ENCODE assay signal across 36 cellular contexts in the genomic region with DNA sequence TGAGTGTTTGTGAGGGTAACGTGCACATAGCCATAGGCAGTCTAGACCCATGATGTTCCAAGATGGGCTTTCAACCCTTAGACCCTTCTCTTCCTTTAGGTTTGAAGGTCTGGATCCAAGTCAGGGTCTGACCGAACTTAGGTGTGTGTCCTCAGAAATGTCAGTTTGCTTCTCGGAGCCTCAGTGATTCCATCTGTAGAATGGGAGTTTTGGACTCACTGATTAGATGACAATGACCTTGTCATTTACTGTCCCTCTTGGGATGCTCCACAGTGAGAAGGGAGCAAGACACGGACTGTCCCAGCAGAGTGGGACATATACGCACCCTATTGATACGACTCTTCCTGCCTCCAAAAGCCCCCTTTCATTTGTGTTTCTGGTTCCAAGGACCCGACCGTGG. TPM values are rescaled to one million over a fixed set of nuclear protein-coding genes. Genes with fewer than 3 reads are reported as not detected.
"Had no signal": no experiment of that assay in that cellular context is flagged by ENCODE, and none has a peak within 500 bp of the region (broad histone marks: within the 10 kb centered on the region; RNA-seq: fewer than 3 reads in every experiment).

No MANE protein-coding gene starts in this region.

- H3K9me3 Mint-ChIP-seq: activated CD4-positive, alpha-beta T cell treated with anti-CD3 and anti-CD28 coated beads, Interleukin-2, amount 10 ng/mL, durations not matched to agents 7 days and 5 days; activated naive CD4-positive, alpha-beta T cell treated with anti-CD3 and anti-CD28 coated beads, Interleukin-2, amount 10 ng/mL, durations not matched to agents 7 days and 5 days; activated T-helper 2 cell treated with anti-CD3 and anti-CD28 coated beads, Interferon-gamma antibody, Interleukin-2, Interleukin-4, amounts not matched to agents 10 μg/mL and 5 μg/mL and 100 μg/mL, durations not matched to agents 14 hours and 24 hours and 36 hours; T-helper 2 cell treated with Interferon-gamma antibody and Interleukin-4, amounts not matched to agents 5 μg/mL and 100 μg/mL, for 36 hours had no signal

- H3K4me3 Mint-ChIP-seq: activated CD4-positive, alpha-beta memory T cell treated with anti-CD3 and anti-CD28 coated beads, Interleukin-2, amount 10 ng/mL, durations not matched to agents 7 days and 5 days; activated CD4-positive, alpha-beta T cell treated with anti-CD3 and anti-CD28 coated beads for 36 hours; activated CD4-positive, alpha-beta T cell treated with anti-CD3 and anti-CD28 coated beads, Interleukin-2, amount 10 ng/mL, durations not matched to agents 7 days and 5 days; activated CD8-positive, alpha-beta memory T cell treated with anti-CD3 and anti-CD28 coated beads, Interleukin-2, amount 10 ng/mL, durations not matched to agents 7 days and 5 days; activated CD8-positive, alpha-beta T cell treated with anti-CD3 and anti-CD28 coated beads, Interleukin-2, amount 10 ng/mL, durations not matched to agents 7 days and 5 days; activated naive CD4-positive, alpha-beta T cell treated with anti-CD3 and anti-CD28 coated beads, Interleukin-2, amount 10 ng/mL, durations not matched to agents 7 days and 5 days; activated naive CD4-positive, alpha-beta T cell treated with anti-CD3 and anti-CD28 coated beads, Interleukin-2, amount 50 U/mL, for 24 hours; activated naive CD8-positive, alpha-beta T cell; activated naive CD8-positive, alpha-beta T cell treated with anti-CD3 and anti-CD28 coated beads, Interleukin-2, amount 10 ng/mL, durations not matched to agents 7 days and 5 days; activated naive CD8-positive, alpha-beta T cell treated with anti-CD3 and anti-CD28 coated beads, Interleukin-2, amount 50 U/mL, for 24 hours; activated T-cell treated with anti-CD3 and anti-CD28 coated beads, Interleukin-2, amount 50 U/mL, for 24 hours; T-helper 1 cell treated with Interleukin-12 subunit alpha and Interleukin-12 subunit beta and Interleukin-4 antibody, amounts not matched to agents 30 μg/mL and 1 μg/mL, for 36 hours; T-helper 2 cell treated with Interferon-gamma antibody and Interleukin-4, amounts not matched to agents 5 μg/mL and 100 μg/mL, for 36 hours; WTC11 had no signal

- H3K36me3 Mint-ChIP-seq: activated CD8-positive, alpha-beta memory T cell treated with anti-CD3 and anti-CD28 coated beads, Interleukin-2, amount 10 ng/mL, durations not matched to agents 7 days and 5 days; activated naive CD4-positive, alpha-beta T cell treated with anti-CD3 and anti-CD28 coated beads, Interleukin-2, amount 10 ng/mL, durations not matched to agents 7 days and 5 days; activated naive CD8-positive, alpha-beta T cell; activated naive CD8-positive, alpha-beta T cell treated with anti-CD3 and anti-CD28 coated beads, Interleukin-2, amount 10 ng/mL, durations not matched to agents 7 days and 5 days; WTC11 had no signal

- ATAC-seq: activated CD4-positive, alpha-beta T cell treated with anti-CD3 and anti-CD28 coated beads for 36 hours; activated CD4-positive, CD25-positive, alpha-beta regulatory T cell treated with anti-CD3 and anti-CD28 coated beads, Interleukin-2, amount 50 U/mL, for 24 hours; activated CD8-positive, alpha-beta memory T cell treated with anti-CD3 and anti-CD28 coated beads, Interleukin-2, amount 10 ng/mL, durations not matched to agents 7 days and 5 days; activated CD8-positive, alpha-beta T cell treated with anti-CD3 and anti-CD28 coated beads, Interleukin-2, amount 10 ng/mL, durations not matched to agents 7 days and 5 days; activated naive CD8-positive, alpha-beta T cell treated with anti-CD3 and anti-CD28 coated beads, Interleukin-2, amount 50 U/mL, for 24 hours; body of pancreas; WTC11 had no signal

- DNase-seq: activated CD4-positive, alpha-beta memory T cell treated with anti-CD3 and anti-CD28 coated beads, Interleukin-2, amount 10 ng/mL, durations not matched to agents 7 days and 5 days; activated CD4-positive, alpha-beta T cell treated with anti-CD3 and anti-CD28 coated beads for 1 hour; activated CD4-positive, alpha-beta T cell treated with anti-CD3 and anti-CD28 coated beads for 36 hours; activated CD4-positive, alpha-beta T cell treated with anti-CD3 and anti-CD28 coated beads for 48 hours; activated CD4-positive, alpha-beta T cell treated with anti-CD3 and anti-CD28 coated beads, Interleukin-2, amount 10 ng/mL, durations not matched to agents 7 days and 5 days; activated CD4-positive, alpha-beta T cell treated with anti-CD3 and anti-CD28 coated beads, Interleukin-2, amount 50 U/mL, for 48 hours; activated CD4-positive, CD25-positive, alpha-beta regulatory T cell; activated CD8-positive, alpha-beta memory T cell treated with anti-CD3 and anti-CD28 coated beads for 24 hours; activated CD8-positive, alpha-beta memory T cell treated with anti-CD3 and anti-CD28 coated beads, Interleukin-2, amount 10 ng/mL, durations not matched to agents 7 days and 5 days; activated CD8-positive, alpha-beta memory T cell treated with anti-CD3 and anti-CD28 coated beads, Interleukin-2, amount 50 U/mL, for 48 hours; activated CD8-positive, alpha-beta T cell treated with anti-CD3 and anti-CD28 coated beads, Interleukin-2, amount 10 ng/mL, durations not matched to agents 7 days and 5 days; activated effector memory CD4-positive, alpha-beta T cell treated with Interleukin-2 at 50 U/mL for 16 hours; activated gamma-delta T cell; activated naive CD4-positive, alpha-beta T cell treated with anti-CD3 and anti-CD28 coated beads, Interleukin-2, amount 10 ng/mL, durations not matched to agents 7 days and 5 days; activated naive CD4-positive, alpha-beta T cell treated with Interleukin-2 at 50 U/mL for 16 hours; activated naive CD8-positive, alpha-beta T cell treated with anti-CD3 and anti-CD28 coated beads, Interleukin-2, amount 10 ng/mL, durations not matched to agents 7 days and 5 days; activated naive CD8-positive, alpha-beta T cell treated with anti-CD3 and anti-CD28 coated beads, Interleukin-2, amount 50 U/mL, for 24 hours; activated T-cell treated with anti-CD3 and anti-CD28 coated beads, Interleukin-2, amount 50 U/mL, for 24 hours; activated T-cell treated with anti-CD3 and anti-CD28 coated beads, Interleukin-2, amount 50 U/mL, for 48 hours; amygdala; anterior cingulate cortex; body of pancreas; brain microvascular endothelial cell; central memory CD4-positive, alpha-beta T cell; T-helper 1 cell; T-helper 2 cell; T-helper 9 cell; WERI-Rb-1 had no signal

- H3K4me3 ChIP-seq: body of pancreas, cardiac muscle cell had no signal

- H3K9me3 ChIP-seq: body of pancreas had no signal

- H3K27me3 ChIP-seq: body of pancreas, cardiac muscle cell had no signal

- H3K27ac Mint-ChIP-seq: activated CD4-positive, alpha-beta memory T cell treated with anti-CD3 and anti-CD28 coated beads, Interleukin-2, amount 10 ng/mL, durations not matched to agents 7 days and 5 days; activated CD4-positive, alpha-beta T cell treated with anti-CD3 and anti-CD28 coated beads for 36 hours; activated CD4-positive, alpha-beta T cell treated with anti-CD3 and anti-CD28 coated beads, Interleukin-2, amount 10 ng/mL, durations not matched to agents 7 days and 5 days; activated CD8-positive, alpha-beta memory T cell treated with anti-CD3 and anti-CD28 coated beads, Interleukin-2, amount 10 ng/mL, durations not matched to agents 7 days and 5 days; activated CD8-positive, alpha-beta T cell treated with anti-CD3 and anti-CD28 coated beads, Interleukin-2, amount 10 ng/mL, durations not matched to agents 7 days and 5 days; activated naive CD4-positive, alpha-beta T cell treated with anti-CD3 and anti-CD28 coated beads, Interleukin-2, amount 10 ng/mL, durations not matched to agents 7 days and 5 days; activated naive CD4-positive, alpha-beta T cell treated with anti-CD3 and anti-CD28 coated beads, Interleukin-2, amount 50 U/mL, for 24 hours; activated naive CD8-positive, alpha-beta T cell; activated naive CD8-positive, alpha-beta T cell treated with anti-CD3 and anti-CD28 coated beads, Interleukin-2, amount 10 ng/mL, durations not matched to agents 7 days and 5 days; activated naive CD8-positive, alpha-beta T cell treated with anti-CD3 and anti-CD28 coated beads, Interleukin-2, amount 50 U/mL, for 24 hours; activated T-cell treated with anti-CD3 and anti-CD28 coated beads, Interleukin-2, amount 50 U/mL, for 24 hours; activated T-helper 2 cell treated with anti-CD3 and anti-CD28 coated beads, Interferon-gamma antibody, Interleukin-2, Interleukin-4, amounts not matched to agents 10 μg/mL and 5 μg/mL and 100 μg/mL, durations not matched to agents 14 hours and 24 hours and 36 hours; T-helper 1 cell treated with Interleukin-12 subunit alpha and Interleukin-12 subunit beta and Interleukin-4 antibody, amounts not matched to agents 30 μg/mL and 1 μg/mL, for 36 hours; T-helper 2 cell treated with Interferon-gamma antibody and Interleukin-4, amounts not matched to agents 5 μg/mL and 100 μg/mL, for 36 hours; WTC11 had no signal

- H3K36me3 ChIP-seq: brain microvascular endothelial cell, cardiac muscle cell, WERI-Rb-1 had no signal

- H3K27ac ChIP-seq: body of pancreas, brain microvascular endothelial cell, WERI-Rb-1 had no signal

- H3K27me3 Mint-ChIP-seq: activated CD4-positive, alpha-beta memory T cell treated with anti-CD3 and anti-CD28 coated beads, Interleukin-2, amount 10 ng/mL, durations not matched to agents 7 days and 5 days; activated CD4-positive, alpha-beta T cell treated with anti-CD3 and anti-CD28 coated beads, Interleukin-2, amount 10 ng/mL, durations not matched to agents 7 days and 5 days had no signal

- H3K4me1 Mint-ChIP-seq: activated CD4-positive, alpha-beta memory T cell treated with anti-CD3 and anti-CD28 coated beads, Interleukin-2, amount 10 ng/mL, durations not matched to agents 7 days and 5 days; activated CD4-positive, alpha-beta T cell treated with anti-CD3 and anti-CD28 coated beads for 36 hours; activated CD4-positive, alpha-beta T cell treated with anti-CD3 and anti-CD28 coated beads, Interleukin-2, amount 10 ng/mL, durations not matched to agents 7 days and 5 days; activated naive CD4-positive, alpha-beta T cell treated with anti-CD3 and anti-CD28 coated beads, Interleukin-2, amount 50 U/mL, for 24 hours; activated naive CD8-positive, alpha-beta T cell treated with anti-CD3 and anti-CD28 coated beads, Interleukin-2, amount 50 U/mL, for 24 hours had no signal

RNA-seq across cellular contexts. Expression of a gene that starts 37.7 kb away (rescaled TPM):
- total RNA-seq: activated CD4-positive, alpha-beta memory T cell treated with anti-CD3 and anti-CD28 coated beads, Interleukin-2, amount 10 ng/mL, durations not matched to agents 7 days and 5 days; activated CD4-positive, alpha-beta T cell treated with anti-CD3 and anti-CD28 coated beads for 36 hours; activated CD4-positive, alpha-beta T cell treated with anti-CD3 and anti-CD28 coated beads, Interleukin-2, amount 10 ng/mL, durations not matched to agents 7 days and 5 days; activated CD8-positive, alpha-beta memory T cell treated with anti-CD3 and anti-CD28 coated beads, Interleukin-2, amount 10 ng/mL, durations not matched to agents 7 days and 5 days; activated CD8-positive, alpha-beta T cell treated with anti-CD3 and anti-CD28 coated beads, Interleukin-2, amount 10 ng/mL, durations not matched to agents 7 days and 5 days; activated naive CD8-positive, alpha-beta T cell treated with anti-CD3 and anti-CD28 coated beads, Interleukin-2, amount 10 ng/mL, durations not matched to agents 7 days and 5 days; activated T-helper 2 cell treated with anti-CD3 and anti-CD28 coated beads, Interferon-gamma antibody, Interleukin-2, Interleukin-4, amounts not matched to agents 10 μg/mL and 5 μg/mL and 100 μg/mL, durations not matched to agents 14 hours and 24 hours and 36 hours had no signal
